In genomic region chr7:91852263-91852741, GRCh38 we compare ENCODE assay signal across 8 cellular contexts. TPM values are rescaled to one million over a fixed set of nuclear protein-coding genes. Genes with fewer than 3 reads are reported as not detected.
DNase-seq lines count a peak whose midpoint lies in the region; ATAC-seq and TF ChIP-seq lines count a peak whose summit lies in the region.

No MANE protein-coding gene starts in this region.

- H3K4me1 Mint-ChIP-seq in stimulated activated effector memory CD8-positive, alpha-beta T cell treated with anti-CD3 and anti-CD28 coated beads, Interleukin-12 subunit alpha, Interleukin-12 subunit beta, amount 100 ng/mL, for 72 hours, result peaks cover 10% of the 10 kb centered on the region
- peaks cover 2 to 7% of the 10 kb centered on the region in 2 donors for H3K4me1 Mint-ChIP-seq in immature natural killer cell

- H3K4me3 Mint-ChIP-seq in stimulated activated effector memory CD8-positive, alpha-beta T cell treated with anti-CD3 and anti-CD28 coated beads, Interleukin-12 subunit alpha, Interleukin-12 subunit beta, amount 100 ng/mL, for 72 hours, result no peak overlapping the region
- no peak overlapping the region for H3K4me3 Mint-ChIP-seq in immature natural killer cell

- H3K36me3 Mint-ChIP-seq in stimulated activated effector memory CD8-positive, alpha-beta T cell treated with anti-CD3 and anti-CD28 coated beads, Interleukin-12 subunit alpha, Interleukin-12 subunit beta, amount 100 ng/mL, for 72 hours, result no peaks in the 10 kb centered on the region
- H3K36me3 Mint-ChIP-seq in immature natural killer cell, result peaks cover 10 to 29% (median 25%) of the 10 kb centered on the region in 3 donors

- peak; percentile 74 for ATAC-seq in GM18870 (IDR thresholded peaks at IDR 0.05; ENCODE audit: unreplicated experiment)
- no peak for ATAC-seq in HG03045 (IDR thresholded peaks at IDR 0.05; ENCODE audit: unreplicated experiment)
- ATAC-seq in stimulated activated effector memory CD8-positive, alpha-beta T cell treated with anti-CD3 and anti-CD28 coated beads, Interleukin-12 subunit alpha, Interleukin-12 subunit beta, amount 100 ng/mL, for 72 hours, result no peak

- peak; percentile 44 for DNase-seq in ACHN
- DNase-seq in LHCN-M2 (ENCODE audit: low read depth), result peak; percentile 47
- DNase-seq in cardiac fibroblast (ENCODE audit: low read depth in 2 of 2), result peak; percentile 43 to 45
- no peak for DNase-seq in stimulated activated effector memory CD8-positive, alpha-beta T cell treated with anti-CD3 and anti-CD28 coated beads, Interleukin-12 subunit alpha, Interleukin-12 subunit beta, amount 100 ng/mL, for 72 hours (ENCODE audit: low spot score in 2 of 2)
- no peak for DNase-seq in NK-92 treated with Interleukin-12 subunit alpha and Interleukin-12 subunit beta, amount 100 ng/mL, for 24 hours (lab: John Stamatoyannopoulos, UW)
- no peak for DNase-seq in immature natural killer cell

- in situ Hi-C loops in ACHN (cut with HindIII; ENCODE audit: low pct_ligation_motif_present, low pct_unique_long_range_greater_than_20kb, low sequenced_read_pairs), result no loop called here

- peaks cover 0 to 2% (median 2%) of the 10 kb centered on the region in 3 donors for H3K27me3 Mint-ChIP-seq in immature natural killer cell (ENCODE audit: low read depth in 3 of 3)

- peaks cover 15% of the 10 kb centered on the region for H3K9me3 Mint-ChIP-seq in stimulated activated effector memory CD8-positive, alpha-beta T cell treated with anti-CD3 and anti-CD28 coated beads, Interleukin-12 subunit alpha, Interleukin-12 subunit beta, amount 100 ng/mL, for 72 hours
- H3K9me3 Mint-ChIP-seq in immature natural killer cell, result peaks cover 4 to 18% (median 9%) of the 10 kb centered on the region in 6 donors

- H3K4me3 ChIP-seq in cardiac fibroblast (replicated peaks in 1 of 2; ENCODE audit: low read depth in 2 of 2, low read length in 2 of 2), result no peak overlapping the region

- no peak overlapping the region for H3K27ac Mint-ChIP-seq in stimulated activated effector memory CD8-positive, alpha-beta T cell treated with anti-CD3 and anti-CD28 coated beads, Interleukin-12 subunit alpha, Interleukin-12 subunit beta, amount 100 ng/mL, for 72 hours
- H3K27ac Mint-ChIP-seq in immature natural killer cell, result no peak overlapping the region

- peak; percentile 28 for TF ChIP-seq CTCF in cardiac fibroblast (IDR thresholded peaks at IDR 0.05; ENCODE audit: low read depth, low read length)

RNA-seq across cellular contexts. Expression of gene MTERF1, which starts 28.2 kb away (rescaled TPM):
- 14.4 and 16.0 TPM in 2 replicates for total RNA-seq in LHCN-M2 (2014; rRNA removed)
- polyA plus RNA-seq in LHCN-M2 (2012), result 3.6 TPM
- polyA plus RNA-seq in immature natural killer cell, result 1 to 10 TPM; 1.4 to 9.1 (median 8.9) TPM

Comparison
In these comparisons a context has a peak if more than half of its experiments do, and no peak if none do; other contexts are left out.
1. DNase-seq: peak in ACHN (single experiment), LHCN-M2 (single experiment) and cardiac fibroblast (2 of 2); none in stimulated activated effector memory CD8-positive, alpha-beta T cell treated with anti-CD3 and anti-CD28 coated beads, Interleukin-12 subunit alpha, Interleukin-12 subunit beta, amount 100 ng/mL, for 72 hours (0 of 2), NK-92 treated with Interleukin-12 subunit alpha and Interleukin-12 subunit beta, amount 100 ng/mL, for 24 hours (single experiment) and immature natural killer cell (0 of 3).